39 cellular contexts compared by ENCODE assay signal in genomic region chr14:78207414-78207813, GRCh38. TPM values are rescaled to one million over a fixed set of nuclear protein-coding genes. Genes with fewer than 3 reads are reported as not detected.
"Had no signal": no experiment of that assay in that cellular context is flagged by ENCODE, and none has a peak within 500 bp of the region (broad histone marks: within the 10 kb centered on the region; RNA-seq: fewer than 3 reads in every experiment).

No MANE protein-coding gene starts in this region.

- FAIRE-seq: astrocyte had no signal

- H3K36me3 ChIP-seq: adrenal gland, ascending aorta, brain microvascular endothelial cell, breast epithelium, cardiac muscle cell had no signal

- H3K27me3 Mint-ChIP-seq: activated naive CD8-positive, alpha-beta T cell treated with anti-CD3 and anti-CD28 coated beads for 36 hours; activated naive CD8-positive, alpha-beta T cell treated with anti-CD3 and anti-CD28 coated beads, Interleukin-2, amount 50 U/mL, for 24 hours; activated T-cell treated with anti-CD3 and anti-CD28 coated beads, Interleukin-2, amount 50 U/mL, for 24 hours; brain had no signal

- H3K4me3 Mint-ChIP-seq: activated naive CD4-positive, alpha-beta T cell treated with anti-CD3 and anti-CD28 coated beads for 36 hours; activated naive CD4-positive, alpha-beta T cell treated with anti-CD3 and anti-CD28 coated beads, Interleukin-2, amount 10 ng/mL, durations not matched to agents 7 days and 5 days; activated naive CD4-positive, alpha-beta T cell treated with anti-CD3 and anti-CD28 coated beads, Interleukin-2, amount 50 U/mL, for 24 hours; activated naive CD8-positive, alpha-beta T cell; activated naive CD8-positive, alpha-beta T cell treated with anti-CD3 and anti-CD28 coated beads for 36 hours; activated naive CD8-positive, alpha-beta T cell treated with anti-CD3 and anti-CD28 coated beads, Interleukin-2, amount 10 ng/mL, durations not matched to agents 7 days and 5 days; activated naive CD8-positive, alpha-beta T cell treated with anti-CD3 and anti-CD28 coated beads, Interleukin-2, amount 50 U/mL, for 24 hours; activated T-cell treated with anti-CD3 and anti-CD28 coated beads, Interleukin-2, amount 50 U/mL, for 24 hours; activated T-cell treated with anti-CD3 and anti-CD28 coated beads, Interleukin-2, amount 50 U/mL, for 4 hours; activated T-cell treated with anti-CD3 and anti-CD28 coated beads, Interleukin-2, amount 50 U/mL, for 72 hours; activated T-helper 1 cell treated with anti-CD3 and anti-CD28 coated beads, Interleukin-12 subunit alpha, Interleukin-12 subunit beta, Interleukin-2, Interleukin-4 antibody, amounts not matched to agents 30 ng/mL and 10 ng/mL and 1 ng/mL, durations not matched to agents 14 hours and 24 hours and 36 hours; activated T-helper 17 cell treated with anti-CD3 and anti-CD28 coated beads, Interleukin-2, amount 50 U/mL, for 72 hours; brain; central memory CD8-positive, alpha-beta T cell had no signal

- H3K4me1 ChIP-seq: adrenal gland, ascending aorta, body of pancreas, breast epithelium had no signal

- H3K27ac ChIP-seq: adrenal gland, ascending aorta, body of pancreas, brain microvascular endothelial cell, breast epithelium, cardiac muscle cell had no signal

- H3K4me3 ChIP-seq: adrenal gland, ascending aorta, body of pancreas, breast epithelium, cardiac muscle cell had no signal

- H3K4me1 Mint-ChIP-seq: activated naive CD4-positive, alpha-beta T cell treated with anti-CD3 and anti-CD28 coated beads, Interleukin-2, amount 50 U/mL, for 24 hours; activated T-helper 17 cell treated with anti-CD3 and anti-CD28 coated beads, Interleukin-2, amount 50 U/mL, for 72 hours had no signal

- H3K27ac Mint-ChIP-seq: activated naive CD4-positive, alpha-beta T cell treated with anti-CD3 and anti-CD28 coated beads for 36 hours; activated naive CD4-positive, alpha-beta T cell treated with anti-CD3 and anti-CD28 coated beads, Interleukin-2, amount 10 ng/mL, durations not matched to agents 7 days and 5 days; activated naive CD4-positive, alpha-beta T cell treated with anti-CD3 and anti-CD28 coated beads, Interleukin-2, amount 50 U/mL, for 24 hours; activated naive CD4-positive, alpha-beta T cell treated with anti-CD3 and anti-CD28 coated beads, Interleukin-2, amount 50 U/mL, for 72 hours; activated naive CD8-positive, alpha-beta T cell; activated naive CD8-positive, alpha-beta T cell treated with anti-CD3 and anti-CD28 coated beads for 36 hours; activated naive CD8-positive, alpha-beta T cell treated with anti-CD3 and anti-CD28 coated beads, Interleukin-2, amount 10 ng/mL, durations not matched to agents 7 days and 5 days; activated naive CD8-positive, alpha-beta T cell treated with anti-CD3 and anti-CD28 coated beads, Interleukin-2, amount 50 U/mL, for 24 hours; activated T-cell treated with anti-CD3 and anti-CD28 coated beads, Interleukin-2, amount 50 U/mL, for 24 hours; activated T-cell treated with anti-CD3 and anti-CD28 coated beads, Interleukin-2, amount 50 U/mL, for 72 hours; activated T-helper 1 cell treated with anti-CD3 and anti-CD28 coated beads, Interleukin-12 subunit alpha, Interleukin-12 subunit beta, Interleukin-2, Interleukin-4 antibody, amounts not matched to agents 30 ng/mL and 10 ng/mL and 1 ng/mL, durations not matched to agents 14 hours and 24 hours and 36 hours; activated T-helper 17 cell treated with anti-CD3 and anti-CD28 coated beads, Interleukin-2, amount 50 U/mL, for 72 hours; activated T-helper 2 cell treated with anti-CD3 and anti-CD28 coated beads, Interferon-gamma antibody, Interleukin-2, Interleukin-4, amounts not matched to agents 10 μg/mL and 5 μg/mL and 100 μg/mL, durations not matched to agents 14 hours and 24 hours and 36 hours; brain had no signal

- ATAC-seq: activated naive CD4-positive, alpha-beta T cell treated with anti-CD3 and anti-CD28 coated beads, Interleukin-2, amount 50 U/mL, for 72 hours; activated naive CD8-positive, alpha-beta T cell treated with anti-CD3 and anti-CD28 coated beads, Interleukin-2, amount 50 U/mL, for 24 hours; activated T-cell treated with anti-CD3 and anti-CD28 coated beads, Interleukin-2, amount 50 U/mL, for 4 hours; activated T-cell treated with anti-CD3 and anti-CD28 coated beads, Interleukin-2, amount 50 U/mL, for 72 hours; activated T-helper 17 cell treated with anti-CD3 and anti-CD28 coated beads, Interleukin-2, amount 50 U/mL, for 72 hours; body of pancreas had no signal

- DNase-seq: activated effector memory CD4-positive, alpha-beta T cell treated with anti-CD3 and anti-CD28 coated beads, Interleukin-2, amount 50 U/mL, for 16 hours; activated effector memory CD4-positive, alpha-beta T cell treated with Interleukin-2 at 50 U/mL for 16 hours; activated gamma-delta T cell; activated gamma-delta T cell treated with Interleukin-2 at 50 U/mL for 16 hours; activated naive CD4-positive, alpha-beta T cell; activated naive CD4-positive, alpha-beta T cell treated with anti-CD3 and anti-CD28 coated beads for 36 hours; activated naive CD4-positive, alpha-beta T cell treated with anti-CD3 and anti-CD28 coated beads, Interleukin-2, amount 10 ng/mL, durations not matched to agents 7 days and 5 days; activated naive CD4-positive, alpha-beta T cell treated with anti-CD3 and anti-CD28 coated beads, Interleukin-2, amount 50 U/mL, for 16 hours; activated naive CD4-positive, alpha-beta T cell treated with Interleukin-2 at 50 U/mL for 16 hours; activated naive CD8-positive, alpha-beta T cell treated with anti-CD3 and anti-CD28 coated beads for 36 hours; activated naive CD8-positive, alpha-beta T cell treated with anti-CD3 and anti-CD28 coated beads, Interleukin-2, amount 10 ng/mL, durations not matched to agents 7 days and 5 days; activated naive CD8-positive, alpha-beta T cell treated with anti-CD3 and anti-CD28 coated beads, Interleukin-2, amount 50 U/mL, for 24 hours; activated T-cell treated with anti-CD3 and anti-CD28 coated beads for 4 hours; activated T-cell treated with anti-CD3 and anti-CD28 coated beads, Interleukin-2, amount 50 U/mL, for 1 hour; activated T-cell treated with anti-CD3 and anti-CD28 coated beads, Interleukin-2, amount 50 U/mL, for 24 hours; activated T-cell treated with anti-CD3 and anti-CD28 coated beads, Interleukin-2, amount 50 U/mL, for 4 hours; activated T-cell treated with anti-CD3 and anti-CD28 coated beads, Interleukin-2, amount 50 U/mL, for 48 hours; activated T-cell treated with anti-CD3 and anti-CD28 coated beads, Interleukin-2, amount 50 U/mL, for 72 hours; adrenal gland; amniotic stem cell; amygdala; anterior cingulate cortex; aorta; body of pancreas; brain microvascular endothelial cell; central memory CD4-positive, alpha-beta T cell; cerebellar nuclear complex had no signal

- H3K9me3 ChIP-seq: adrenal gland, ascending aorta, body of pancreas had no signal

- H3K27me3 ChIP-seq: adrenal gland, ascending aorta, body of pancreas, brain microvascular endothelial cell, breast epithelium had no signal

- H3K36me3 Mint-ChIP-seq: activated naive CD4-positive, alpha-beta T cell treated with anti-CD3 and anti-CD28 coated beads, Interleukin-2, amount 10 ng/mL, durations not matched to agents 7 days and 5 days; activated naive CD4-positive, alpha-beta T cell treated with anti-CD3 and anti-CD28 coated beads, Interleukin-2, amount 50 U/mL, for 24 hours; activated naive CD8-positive, alpha-beta T cell; activated naive CD8-positive, alpha-beta T cell treated with anti-CD3 and anti-CD28 coated beads for 36 hours had no signal

RNA-seq across cellular contexts. Expression of gene NRXN3, which starts 37.2 kb away (rescaled TPM):
- total RNA-seq: activated naive CD4-positive, alpha-beta T cell treated with anti-CD3 and anti-CD28 coated beads for 36 hours; activated naive CD4-positive, alpha-beta T cell treated with anti-CD3 and anti-CD28 coated beads, Interleukin-2, amount 50 U/mL, for 72 hours; activated naive CD8-positive, alpha-beta T cell treated with anti-CD3 and anti-CD28 coated beads for 36 hours; activated naive CD8-positive, alpha-beta T cell treated with anti-CD3 and anti-CD28 coated beads, Interleukin-2, amount 10 ng/mL, durations not matched to agents 7 days and 5 days; activated T-cell treated with anti-CD3 and anti-CD28 coated beads, Interleukin-2, amount 50 U/mL, for 4 hours; activated T-cell treated with anti-CD3 and anti-CD28 coated beads, Interleukin-2, amount 50 U/mL, for 72 hours; activated T-helper 1 cell treated with anti-CD3 and anti-CD28 coated beads, Interleukin-12 subunit alpha, Interleukin-12 subunit beta, Interleukin-2, Interleukin-4 antibody, amounts not matched to agents 30 ng/mL and 10 ng/mL and 1 ng/mL, durations not matched to agents 14 hours and 24 hours and 36 hours; activated T-helper 17 cell treated with anti-CD3 and anti-CD28 coated beads, Interleukin-2, amount 50 U/mL, for 72 hours; activated T-helper 2 cell treated with anti-CD3 and anti-CD28 coated beads, Interferon-gamma antibody, Interleukin-2, Interleukin-4, amounts not matched to agents 10 μg/mL and 5 μg/mL and 100 μg/mL, durations not matched to agents 14 hours and 24 hours and 36 hours had no signal
